7 cellular contexts compared by ENCODE assay signal in genomic region chr4:189722324-189723003, GRCh38.
DNase-seq lines count a peak whose midpoint lies in the region; ATAC-seq and TF ChIP-seq lines count a peak whose summit lies in the region.
"Not testable (repeated sequence)": the region's sequence is repeated elsewhere in the genome, so short reads cannot be mapped to it uniquely, and the experiment has no call there.

No MANE protein-coding gene starts in this region.

- ATAC-seq in left lung = peak; percentile 37

- in situ Hi-C loops in G401 (cut with HindIII; ENCODE audit: low sequenced_read_pairs); astrocyte of the spinal cord (cut with HindIII; ENCODE audit: low sequenced_read_pairs): not testable (repeated sequence)

- H3K27me3 ChIP-seq in left lung = not testable (repeated sequence)

- not testable (repeated sequence) for TF ChIP-seq CTCF in astrocyte of the spinal cord (IDR thresholded peaks at IDR 0.05; ENCODE audit: low read depth, low read length); fibroblast of mammary gland (conservative IDR thresholded peaks at IDR 0.05; ENCODE audit: control insufficient read depth, insufficient read depth, low read depth, low read length); left lung (IDR thresholded peaks at IDR 0.05)

- intact Hi-C loops in left lung (cut with DNase I) = not testable (repeated sequence)

- DNase-seq in G401 (ENCODE audit: low spot score) (peak; percentile 51), NCI-H1105 treated with DMSO at 0.1 percent for 48 hours (lab: John Stamatoyannopoulos, UW) (peak; percentile 68), RPMI8226 (peak; percentile 84), astrocyte of the spinal cord (ENCODE audit: low read depth, low spot score) (peak; percentile 79), fibroblast of mammary gland (ENCODE audit: low read depth) (peak; percentile 28), left lung (peak in 1 of 2 donors; percentile 62), retina (peak; percentile 11)

- not testable (repeated sequence) for H3K9me3 ChIP-seq in left lung

- H3K4me1 ChIP-seq in left lung = not testable (repeated sequence)

- not testable (repeated sequence) for H3K36me3 ChIP-seq in left lung

- H3K27ac ChIP-seq in left lung = not testable (repeated sequence)

- H3K4me3 ChIP-seq in astrocyte of the spinal cord (ENCODE audit: low read depth, low read length) = peak overlapping the region; percentile 34
- not testable (repeated sequence) for H3K4me3 ChIP-seq in fibroblast of mammary gland (ENCODE audit: control insufficient read depth, low read depth, low read length); left lung
